1 cellular context compared by ENCODE assay signal in the genomic region with DNA sequence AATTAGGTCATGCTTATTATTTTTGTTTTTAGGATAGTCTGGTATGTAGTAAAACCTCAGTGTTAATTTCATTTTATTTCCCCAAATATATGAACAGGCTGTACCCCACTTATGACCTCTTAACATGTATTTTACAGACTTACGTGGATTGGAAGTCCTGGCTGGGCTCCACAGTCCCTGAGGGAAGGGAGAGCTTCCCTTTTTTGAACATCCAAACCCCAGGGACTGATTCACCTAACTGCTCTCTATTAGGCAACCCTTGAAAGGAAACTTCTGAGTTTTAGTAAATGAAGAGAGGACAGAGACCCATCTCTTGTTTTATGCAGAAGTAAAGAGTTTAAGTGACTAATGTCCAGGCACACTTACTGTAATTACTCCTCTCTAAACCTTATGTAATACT.
TF ChIP-seq lines count a peak whose summit lies in the region.

No MANE protein-coding gene starts in this region.

TF ChIP-seq in WTC11, 78 proteins besides CTCF, POLR2A, EP300 and RAD21:
- TF ChIP-seq ELF4 (CRISPR knock-in tag; IDR thresholded peaks at IDR 0.05; ENCODE audit: low read depth) (no peak), NFE2L1 (CRISPR knock-in tag; IDR thresholded peaks at IDR 0.05) (no peak), E2F4 (CRISPR knock-in tag; IDR thresholded peaks at IDR 0.05; ENCODE audit: borderline replicate concordance, low read depth) (no peak), SP1 (CRISPR knock-in tag; conservative IDR thresholded peaks at IDR 0.05) (no peak), ZNF396 (CRISPR knock-in tag; IDR thresholded peaks at IDR 0.05; ENCODE audit: borderline replicate concordance) (no peak), KAT7 (CRISPR knock-in tag; IDR thresholded peaks at IDR 0.05; ENCODE audit: borderline replicate concordance) (no peak), ARID4B (CRISPR knock-in tag; IDR thresholded peaks at IDR 0.05; ENCODE audit: borderline replicate concordance) (no peak), PRRX2 (CRISPR knock-in tag; IDR thresholded peaks at IDR 0.05) (no peak), IRF2 (CRISPR knock-in tag; IDR thresholded peaks at IDR 0.05; ENCODE audit: borderline replicate concordance, low read depth) (no peak), STAT6 (CRISPR knock-in tag; conservative IDR thresholded peaks at IDR 0.05; ENCODE audit: low read depth) (no peak), JUN (CRISPR knock-in tag; IDR thresholded peaks at IDR 0.05) (no peak), ZBTB21 (CRISPR knock-in tag; IDR thresholded peaks at IDR 0.05; ENCODE audit: borderline replicate concordance) (no peak)
- TF ChIP-seq, protein P1, sequence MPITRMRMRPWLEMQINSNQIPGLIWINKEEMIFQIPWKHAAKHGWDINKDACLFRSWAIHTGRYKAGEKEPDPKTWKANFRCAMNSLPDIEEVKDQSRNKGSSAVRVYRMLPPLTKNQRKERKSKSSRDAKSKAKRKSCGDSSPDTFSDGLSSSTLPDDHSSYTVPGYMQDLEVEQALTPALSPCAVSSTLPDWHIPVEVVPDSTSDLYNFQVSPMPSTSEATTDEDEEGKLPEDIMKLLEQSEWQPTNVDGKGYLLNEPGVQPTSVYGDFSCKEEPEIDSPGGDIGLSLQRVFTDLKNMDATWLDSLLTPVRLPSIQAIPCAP (CRISPR knock-in tag; IDR thresholded peaks at IDR 0.05): no peak
- TF ChIP-seq, protein P2, sequence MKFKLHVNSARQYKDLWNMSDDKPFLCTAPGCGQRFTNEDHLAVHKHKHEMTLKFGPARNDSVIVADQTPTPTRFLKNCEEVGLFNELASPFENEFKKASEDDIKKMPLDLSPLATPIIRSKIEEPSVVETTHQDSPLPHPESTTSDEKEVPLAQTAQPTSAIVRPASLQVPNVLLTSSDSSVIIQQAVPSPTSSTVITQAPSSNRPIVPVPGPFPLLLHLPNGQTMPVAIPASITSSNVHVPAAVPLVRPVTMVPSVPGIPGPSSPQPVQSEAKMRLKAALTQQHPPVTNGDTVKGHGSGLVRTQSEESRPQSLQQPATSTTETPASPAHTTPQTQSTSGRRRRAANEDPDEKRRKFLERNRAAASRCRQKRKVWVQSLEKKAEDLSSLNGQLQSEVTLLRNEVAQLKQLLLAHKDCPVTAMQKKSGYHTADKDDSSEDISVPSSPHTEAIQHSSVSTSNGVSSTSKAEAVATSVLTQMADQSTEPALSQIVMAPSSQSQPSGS (CRISPR knock-in tag; IDR thresholded peaks at IDR 0.05; ENCODE audit: borderline replicate concordance, low read depth): no peak
- TF ChIP-seq, protein P3, sequence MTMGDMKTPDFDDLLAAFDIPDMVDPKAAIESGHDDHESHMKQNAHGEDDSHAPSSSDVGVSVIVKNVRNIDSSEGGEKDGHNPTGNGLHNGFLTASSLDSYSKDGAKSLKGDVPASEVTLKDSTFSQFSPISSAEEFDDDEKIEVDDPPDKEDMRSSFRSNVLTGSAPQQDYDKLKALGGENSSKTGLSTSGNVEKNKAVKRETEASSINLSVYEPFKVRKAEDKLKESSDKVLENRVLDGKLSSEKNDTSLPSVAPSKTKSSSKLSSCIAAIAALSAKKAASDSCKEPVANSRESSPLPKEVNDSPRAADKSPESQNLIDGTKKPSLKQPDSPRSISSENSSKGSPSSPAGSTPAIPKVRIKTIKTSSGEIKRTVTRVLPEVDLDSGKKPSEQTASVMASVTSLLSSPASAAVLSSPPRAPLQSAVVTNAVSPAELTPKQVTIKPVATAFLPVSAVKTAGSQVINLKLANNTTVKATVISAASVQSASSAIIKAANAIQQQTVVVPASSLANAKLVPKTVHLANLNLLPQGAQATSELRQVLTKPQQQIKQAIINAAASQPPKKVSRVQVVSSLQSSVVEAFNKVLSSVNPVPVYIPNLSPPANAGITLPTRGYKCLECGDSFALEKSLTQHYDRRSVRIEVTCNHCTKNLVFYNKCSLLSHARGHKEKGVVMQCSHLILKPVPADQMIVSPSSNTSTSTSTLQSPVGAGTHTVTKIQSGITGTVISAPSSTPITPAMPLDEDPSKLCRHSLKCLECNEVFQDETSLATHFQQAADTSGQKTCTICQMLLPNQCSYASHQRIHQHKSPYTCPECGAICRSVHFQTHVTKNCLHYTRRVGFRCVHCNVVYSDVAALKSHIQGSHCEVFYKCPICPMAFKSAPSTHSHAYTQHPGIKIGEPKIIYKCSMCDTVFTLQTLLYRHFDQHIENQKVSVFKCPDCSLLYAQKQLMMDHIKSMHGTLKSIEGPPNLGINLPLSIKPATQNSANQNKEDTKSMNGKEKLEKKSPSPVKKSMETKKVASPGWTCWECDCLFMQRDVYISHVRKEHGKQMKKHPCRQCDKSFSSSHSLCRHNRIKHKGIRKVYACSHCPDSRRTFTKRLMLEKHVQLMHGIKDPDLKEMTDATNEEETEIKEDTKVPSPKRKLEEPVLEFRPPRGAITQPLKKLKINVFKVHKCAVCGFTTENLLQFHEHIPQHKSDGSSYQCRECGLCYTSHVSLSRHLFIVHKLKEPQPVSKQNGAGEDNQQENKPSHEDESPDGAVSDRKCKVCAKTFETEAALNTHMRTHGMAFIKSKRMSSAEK (CRISPR knock-in tag; IDR thresholded peaks at IDR 0.05; ENCODE audit: borderline replicate concordance): no peak
- TF ChIP-seq, protein P4, sequence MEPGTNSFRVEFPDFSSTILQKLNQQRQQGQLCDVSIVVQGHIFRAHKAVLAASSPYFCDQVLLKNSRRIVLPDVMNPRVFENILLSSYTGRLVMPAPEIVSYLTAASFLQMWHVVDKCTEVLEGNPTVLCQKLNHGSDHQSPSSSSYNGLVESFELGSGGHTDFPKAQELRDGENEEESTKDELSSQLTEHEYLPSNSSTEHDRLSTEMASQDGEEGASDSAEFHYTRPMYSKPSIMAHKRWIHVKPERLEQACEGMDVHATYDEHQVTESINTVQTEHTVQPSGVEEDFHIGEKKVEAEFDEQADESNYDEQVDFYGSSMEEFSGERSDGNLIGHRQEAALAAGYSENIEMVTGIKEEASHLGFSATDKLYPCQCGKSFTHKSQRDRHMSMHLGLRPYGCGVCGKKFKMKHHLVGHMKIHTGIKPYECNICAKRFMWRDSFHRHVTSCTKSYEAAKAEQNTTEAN (CRISPR knock-in tag; IDR thresholded peaks at IDR 0.05): no peak
TF ChIP-seq in WTC11: peak in this region for 0.
